ENCODE assay signal across 9 cellular contexts in the genomic region with DNA sequence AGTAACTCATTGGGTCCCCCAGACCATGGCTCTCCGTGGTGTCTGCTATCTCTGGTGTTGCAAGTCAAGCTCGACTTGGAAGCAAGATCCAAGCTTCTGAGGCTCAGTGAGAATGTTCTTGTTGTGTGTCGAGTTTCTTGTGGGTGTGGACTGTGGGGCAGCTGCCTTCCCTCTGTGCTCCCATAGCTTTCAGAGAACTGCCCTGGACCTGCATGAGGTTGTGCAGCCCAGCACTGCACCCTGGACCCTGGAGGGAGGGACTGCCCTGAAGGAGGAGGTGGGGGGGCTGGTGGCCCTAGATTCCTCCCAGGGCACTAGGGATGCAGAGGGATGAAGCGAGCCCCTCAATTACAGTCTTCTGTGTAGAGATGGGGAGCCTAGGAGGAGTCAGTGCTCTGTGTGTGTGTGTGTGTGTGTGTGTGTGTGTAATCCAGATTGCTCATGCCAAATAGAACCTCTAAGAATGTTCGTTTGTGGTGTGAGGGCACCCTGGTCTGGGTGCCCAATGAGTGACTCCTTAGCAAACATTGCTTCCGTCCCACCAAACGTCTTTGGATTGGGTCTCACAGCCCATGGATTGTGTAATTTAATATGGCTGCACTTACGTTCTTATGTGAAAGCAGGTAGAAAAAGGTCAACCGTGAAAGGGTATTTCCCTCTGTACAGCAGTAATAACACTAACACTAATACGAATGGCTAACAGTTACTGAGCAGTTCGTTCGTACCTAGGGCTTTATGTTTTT.
DNase-seq lines count a peak whose midpoint lies in the region; ATAC-seq and TF ChIP-seq lines count a peak whose summit lies in the region.
"Had no signal": no experiment of that assay in that cellular context is flagged by ENCODE, and none has a peak within 500 bp of the region (broad histone marks: within the 10 kb centered on the region; RNA-seq: fewer than 3 reads in every experiment).

No MANE protein-coding gene starts in this region.

- H3K27me3 ChIP-seq in Caco-2 (replicated peaks; ENCODE audit: control insufficient read depth, insufficient read depth, low read length) = no peaks in the 10 kb centered on the region

- H3K27ac Mint-ChIP-seq in activated CD8-positive, alpha-beta T cell treated with anti-CD3 and anti-CD28 coated beads for 36 hours = peak overlapping the region; percentile 79
- H3K27ac Mint-ChIP-seq in Caco-2 (ENCODE audit: unreplicated experiment) = no peak overlapping the region

- peak; percentile 36 for ATAC-seq in GM18909 (IDR thresholded peaks at IDR 0.05; ENCODE audit: poor library complexity, unreplicated experiment)
- ATAC-seq in HG03196 (IDR thresholded peaks at IDR 0.05; ENCODE audit: unreplicated experiment) = peak; percentile 35
- ATAC-seq in activated CD8-positive, alpha-beta T cell treated with anti-CD3 and anti-CD28 coated beads for 36 hours = peak; percentile 79
- no peak for ATAC-seq in HG02852 (IDR thresholded peaks at IDR 0.05; ENCODE audit: unreplicated experiment)

- no peaks in the 10 kb centered on the region for H3K9me3 ChIP-seq in Caco-2

- DNase-seq in activated CD8-positive, alpha-beta T cell treated with anti-CD3 and anti-CD28 coated beads for 36 hours = peak; percentile 68
- DNase-seq in NCI-H2171 (lab: John Stamatoyannopoulos, UW) (no peak), Caco-2 (no peak), NCI-H748 treated with DMSO at 0.1 percent for 48 hours (lab: John Stamatoyannopoulos, UW) (no peak)
- DNase-seq: kidney glomerular epithelial cell had no signal

- H3K4me3 Mint-ChIP-seq in activated CD8-positive, alpha-beta T cell treated with anti-CD3 and anti-CD28 coated beads for 36 hours = peak overlapping the region; percentile 46
- H3K4me3 Mint-ChIP-seq in Caco-2 (ENCODE audit: unreplicated experiment) = no peak overlapping the region

- peaks cover 3% of the 10 kb centered on the region for H3K27me3 Mint-ChIP-seq in activated CD8-positive, alpha-beta T cell treated with anti-CD3 and anti-CD28 coated beads for 36 hours
- no peaks in the 10 kb centered on the region for H3K27me3 Mint-ChIP-seq in Caco-2 (ENCODE audit: insufficient read depth, unreplicated experiment)

- H3K9me3 Mint-ChIP-seq in activated CD8-positive, alpha-beta T cell treated with anti-CD3 and anti-CD28 coated beads for 36 hours = no peaks in the 10 kb centered on the region
- H3K9me3 Mint-ChIP-seq in Caco-2 (ENCODE audit: unreplicated experiment) = no peaks in the 10 kb centered on the region

- TF ChIP-seq CTCF in activated CD8-positive, alpha-beta T cell treated with anti-CD3 and anti-CD28 coated beads for 36 hours (IDR thresholded peaks at IDR 0.05) = no peak
- no peak for TF ChIP-seq CTCF in Caco-2 (IDR thresholded peaks at IDR 0.05; ENCODE audit: insufficient read depth in 1 of 2, low read depth in 1 of 2, low read length in 1 of 2, severe bottlenecking in 1 of 2, unreplicated experiment in 1 of 2)

- H3K4me1 Mint-ChIP-seq in activated CD8-positive, alpha-beta T cell treated with anti-CD3 and anti-CD28 coated beads for 36 hours (ENCODE audit: low read depth) = peaks cover 67% of the 10 kb centered on the region
- peaks cover 7% of the 10 kb centered on the region for H3K4me1 Mint-ChIP-seq in Caco-2 (ENCODE audit: low read depth, unreplicated experiment)

- POLR2A ChIA-PET in activated CD8-positive, alpha-beta T cell treated with anti-CD3 and anti-CD28 coated beads for 36 hours (lab: Charles Lee) = interaction anchor here (0.6 to 1.2 kb wide), 7 partner anchors 20 to 74 kb away, joined by 3 to 6 read pairs (median 3); no protein-coding TSS in a partner anchor
- POLR2A ChIA-PET in Caco-2 (lab: Charles Lee) = no interaction called here

- peaks cover 2% of the 10 kb centered on the region for H3K36me3 Mint-ChIP-seq in activated CD8-positive, alpha-beta T cell treated with anti-CD3 and anti-CD28 coated beads for 36 hours (ENCODE audit: low read depth)
- H3K36me3 Mint-ChIP-seq in Caco-2 (ENCODE audit: insufficient read depth, unreplicated experiment) = peaks cover 5% of the 10 kb centered on the region

- no peaks in the 10 kb centered on the region for H3K4me1 ChIP-seq in Caco-2

- no TSS peak for BruUV-seq in Caco-2 (replicated peaks; lab: Mats Ljungman, UMichigan)

- no peaks in the 10 kb centered on the region for H3K36me3 ChIP-seq in Caco-2 (ENCODE audit: control insufficient read depth, insufficient read depth, low read length)

- intact Hi-C loops in activated CD8-positive, alpha-beta T cell treated with anti-CD3 and anti-CD28 coated beads for 36 hours (cut with micrococcal nuclease) = loop anchor here (2.0 kb wide), 2 partner anchors 60 to 74 kb away; no protein-coding TSS in a partner anchor
- intact Hi-C loops in Caco-2 (cut with micrococcal nuclease; ENCODE audit: unreplicated experiment) = no loop called here

- H3K4me3 ChIP-seq in skin epidermis (no peak overlapping the region), Caco-2 (ENCODE audit: low read depth, low read length) (no peak overlapping the region)

- H3K27ac ChIP-seq in skin epidermis = peak overlapping the region in 20 of 21 experiments; percentile 26 to 90 (median 70)

- CTCF ChIA-PET in activated CD8-positive, alpha-beta T cell treated with anti-CD3 and anti-CD28 coated beads for 36 hours (lab: Charles Lee) = interaction anchor here (1.2 to 5.0 kb wide), 5 partner anchors 21 to 153 kb away, joined by 3 to 45 read pairs (median 9); no protein-coding TSS in a partner anchor
- CTCF ChIA-PET in Caco-2 (lab: Charles Lee) = no interaction called here
